Comparison of ENCODE assay signal across 24 cellular contexts in genomic region chr13:71787461-71787860, GRCh38.
"Had no signal": no experiment of that assay in that cellular context is flagged by ENCODE, and none has a peak within 500 bp of the region (broad histone marks: within the 10 kb centered on the region; RNA-seq: fewer than 3 reads in every experiment).

No MANE protein-coding gene starts in this region.

- H3K4me1 ChIP-seq: adrenal gland, breast epithelium, colonic mucosa, sigmoid colon, testis, vagina had no signal

- DNase-seq: activated CD8-positive, alpha-beta memory T cell treated with anti-CD3 and anti-CD28 coated beads, Interleukin-2, amount 50 U/mL, for 4 hours; activated naive CD4-positive, alpha-beta T cell; activated T-cell treated with anti-CD3 and anti-CD28 coated beads, Interleukin-2, amount 50 U/mL, for 24 hours; adrenal gland; colonic mucosa; foreskin fibroblast; kidney; midbrain; posterior cingulate gyrus; sigmoid colon; stimulated activated CD4-positive, alpha-beta T cell treated with anti-CD3 and anti-CD28 coated beads, Interleukin-2, amount 100 ng/mL, for 48 hours; stimulated activated CD8-positive, alpha-beta memory T cell treated with anti-CD3 and anti-CD28 coated beads, Interleukin-4, amount 100 ng/mL, for 48 hours; stimulated activated naive B cell treated with anti-CD40 and anti-IgM and Interleukin-4, amounts not matched to agents 10 μg/mL and 1 μg/mL and 100 μg/mL, for 72 hours; T-helper 1 cell; testis; trophoblast cell had no signal

- ATAC-seq: activated T-helper 17 cell treated with anti-CD3 and anti-CD28 coated beads, Interleukin-2, amount 50 U/mL, for 72 hours; left lobe of liver; natural killer cell treated with Interleukin-12 subunit alpha and Interleukin-12 subunit beta and Interleukin-15 and Interleukin-18, amount 100 ng/mL, for 72 hours; stimulated activated naive B cell treated with anti-CD40 and anti-IgM and Interleukin-4, amounts not matched to agents 10 μg/mL and 1 μg/mL and 100 μg/mL, for 72 hours had no signal

- H3K36me3 ChIP-seq: adrenal gland, breast epithelium, colonic mucosa, sigmoid colon, vagina had no signal

- H3K27me3 ChIP-seq: adrenal gland, breast epithelium, colonic mucosa, sigmoid colon, testis, vagina had no signal

- H3K4me3 Mint-ChIP-seq: activated naive CD8-positive, alpha-beta T cell; activated T-cell treated with anti-CD3 and anti-CD28 coated beads, Interleukin-2, amount 50 U/mL, for 24 hours; activated T-helper 17 cell treated with anti-CD3 and anti-CD28 coated beads, Interleukin-2, amount 50 U/mL, for 72 hours; natural killer cell treated with Interleukin-12 subunit alpha and Interleukin-12 subunit beta and Interleukin-15 and Interleukin-18, amount 100 ng/mL, for 72 hours; stimulated activated naive B cell treated with anti-CD40 and anti-IgM and Interleukin-4, amounts not matched to agents 10 μg/mL and 1 μg/mL and 100 μg/mL, for 72 hours had no signal

- FAIRE-seq: astrocyte, endometrium, kidney had no signal

- H3K27ac ChIP-seq: adrenal gland, breast epithelium, colonic mucosa, sigmoid colon, testis, vagina had no signal

- H3K9me3 Mint-ChIP-seq: activated T-cell treated with anti-CD3 and anti-CD28 coated beads, Interleukin-2, amount 50 U/mL, for 24 hours; activated T-helper 17 cell treated with anti-CD3 and anti-CD28 coated beads, Interleukin-2, amount 50 U/mL, for 72 hours; stimulated activated naive B cell treated with anti-CD40 and anti-IgM and Interleukin-4, amounts not matched to agents 10 μg/mL and 1 μg/mL and 100 μg/mL, for 72 hours had no signal

- H3K9me3 ChIP-seq: adrenal gland, breast epithelium, colonic mucosa, sigmoid colon, testis, vagina had no signal

- H3K27me3 Mint-ChIP-seq: activated naive CD8-positive, alpha-beta T cell; activated T-cell treated with anti-CD3 and anti-CD28 coated beads, Interleukin-2, amount 50 U/mL, for 24 hours; activated T-helper 17 cell treated with anti-CD3 and anti-CD28 coated beads, Interleukin-2, amount 50 U/mL, for 72 hours; natural killer cell treated with Interleukin-12 subunit alpha and Interleukin-12 subunit beta and Interleukin-15 and Interleukin-18, amount 100 ng/mL, for 72 hours; stimulated activated naive B cell treated with anti-CD40 and anti-IgM and Interleukin-4, amounts not matched to agents 10 μg/mL and 1 μg/mL and 100 μg/mL, for 72 hours had no signal

- H3K4me3 ChIP-seq: adrenal gland, breast epithelium, colonic mucosa, sigmoid colon, testis, vagina had no signal

- H3K36me3 Mint-ChIP-seq: activated naive CD8-positive, alpha-beta T cell; natural killer cell treated with Interleukin-12 subunit alpha and Interleukin-12 subunit beta and Interleukin-15 and Interleukin-18, amount 100 ng/mL, for 72 hours; stimulated activated naive B cell treated with anti-CD40 and anti-IgM and Interleukin-4, amounts not matched to agents 10 μg/mL and 1 μg/mL and 100 μg/mL, for 72 hours had no signal

- H3K27ac Mint-ChIP-seq: activated naive CD8-positive, alpha-beta T cell; activated T-cell treated with anti-CD3 and anti-CD28 coated beads, Interleukin-2, amount 50 U/mL, for 24 hours; activated T-helper 17 cell treated with anti-CD3 and anti-CD28 coated beads, Interleukin-2, amount 50 U/mL, for 72 hours; natural killer cell treated with Interleukin-12 subunit alpha and Interleukin-12 subunit beta and Interleukin-15 and Interleukin-18, amount 100 ng/mL, for 72 hours; stimulated activated naive B cell treated with anti-CD40 and anti-IgM and Interleukin-4, amounts not matched to agents 10 μg/mL and 1 μg/mL and 100 μg/mL, for 72 hours had no signal

- H3K4me1 Mint-ChIP-seq: activated T-helper 17 cell treated with anti-CD3 and anti-CD28 coated beads, Interleukin-2, amount 50 U/mL, for 72 hours; stimulated activated naive B cell treated with anti-CD40 and anti-IgM and Interleukin-4, amounts not matched to agents 10 μg/mL and 1 μg/mL and 100 μg/mL, for 72 hours had no signal
